2 cellular contexts compared by ENCODE assay signal in genomic region chr6:17414395-17414794, GRCh38. TPM values are rescaled to one million over a fixed set of nuclear protein-coding genes. Genes with fewer than 3 reads are reported as not detected.
"Had no signal": no experiment of that assay in that cellular context is flagged by ENCODE, and none has a peak within 500 bp of the region (broad histone marks: within the 10 kb centered on the region; RNA-seq: fewer than 3 reads in every experiment).

No MANE protein-coding gene starts in this region.

RNA-seq across cellular contexts. Expression of gene CAP2, which starts 21.0 kb away (rescaled TPM):
- total RNA-seq: naive thymus-derived CD4-positive, alpha-beta T cell had no signal
- polyA plus RNA-seq: immature natural killer cell; naive thymus-derived CD4-positive, alpha-beta T cell had no signal
